In genomic region chr11:61275191-61275590, GRCh38 we compare ENCODE assay signal across 20 cellular contexts. TPM values are rescaled to one million over a fixed set of nuclear protein-coding genes. Genes with fewer than 3 reads are reported as not detected.
DNase-seq lines count a peak whose midpoint lies in the region; ATAC-seq, FAIRE-seq and TF ChIP-seq lines count a peak whose summit lies in the region.
"Had no signal": no experiment of that assay in that cellular context is flagged by ENCODE, and none has a peak within 500 bp of the region (broad histone marks: within the 10 kb centered on the region; RNA-seq: fewer than 3 reads in every experiment).

No MANE protein-coding gene starts in this region.

- ATAC-seq in HepG2 (no peak), right lobe of liver (no peak), HG03571 (IDR thresholded peaks at IDR 0.05; ENCODE audit: unreplicated experiment) (no peak)
- ATAC-seq: A549; CD8-positive, alpha-beta T cell had no signal

- no peak for TF ChIP-seq EP300 in HepG2 (IDR thresholded peaks at IDR 0.05; ENCODE audit: low read depth in 2 of 2, low read length in 2 of 2)
- no peak for TF ChIP-seq EP300 in HepG2 (CRISPR knock-in tag; IDR thresholded peaks at IDR 0.05; ENCODE audit: borderline replicate concordance)

- intact Hi-C loops in HepG2 (cut with micrococcal nuclease; ENCODE audit: unreplicated experiment) (no loop called here), right lobe of liver (cut with DNase I) (no loop called here)

- H3K79me2 ChIP-seq in HepG2 (ENCODE audit: insufficient read depth, low read length), result no peaks in the 10 kb centered on the region

- no peak overlapping the region for H3K4me2 ChIP-seq in HepG2 (ENCODE audit: low read depth, low read length)
- H3K4me2 ChIP-seq: A549 had no signal

- no peak overlapping the region for H3K27ac ChIP-seq in HepG2 (ENCODE audit: extremely low read length, insufficient read depth, low read length)
- no peak overlapping the region for H3K27ac ChIP-seq in right lobe of liver
- H3K27ac ChIP-seq: 22Rv1, A549, GM23248, HL-60 had no signal

- TF ChIP-seq CTCF in HepG2 (CRISPR knock-in tag; IDR thresholded peaks at IDR 0.05) (no peak), right lobe of liver (IDR thresholded peaks at IDR 0.05) (no peak)

- no peak overlapping the region for H3K4me3 ChIP-seq in HepG2 (replicated peaks in 1 of 3; ENCODE audit: insufficient read depth in 1 of 3, low read depth in 2 of 3, low read length in 3 of 3)
- H3K4me3 ChIP-seq in right lobe of liver, result no peak overlapping the region
- H3K4me3 ChIP-seq: A549, GM23248, HAP-1 had no signal

- POLR2A ChIA-PET in HepG2 (lab: Yijun Ruan, JAX), result no interaction called here

- H3K4me1 ChIP-seq in HepG2 (ENCODE audit: insufficient read depth, low read length) (no peaks in the 10 kb centered on the region), right lobe of liver (no peaks in the 10 kb centered on the region)
- H3K4me1 ChIP-seq: A549, HAP-1 had no signal

- TF ChIP-seq RAD21 in HepG2 (CRISPR knock-in tag; IDR thresholded peaks at IDR 0.05), result no peak

- BruUV-seq in HepG2 (replicated peaks; lab: Mats Ljungman, UMichigan), result no TSS peak

- no peak for FAIRE-seq in HepG2 (lab: Jason Lieb, UNC)
- no peak for FAIRE-seq in GM12891 (lab: Jason Lieb, UNC)
- FAIRE-seq: A549, GM19239 had no signal

- CTCF ChIA-PET in HepG2 (lab: Yijun Ruan, JAX; ENCODE audit: low intra/inter-chr PET ratio, low total read pairs), result no interaction called here

- DNase-seq in HepG2 (ENCODE audit: low spot score) (no peak), right lobe of liver (no peak), GM12891 (ENCODE audit: insufficient read length, low spot score) (no peak)
- DNase-seq: AML-193; Calu3; CD8-positive, alpha-beta T cell; GF-D8; GM23248; IMR-90; Karpas-422; KBM-7 had no signal

- in situ Hi-C loops in HepG2 (cut with HindIII; ENCODE audit: extremely low pct_ligation_motif_present, low pct_unique_long_range_greater_than_20kb), result no loop called here

- WGBS in HepG2 (ENCODE audit: low lambda C conversion rate), result 96% methylated on average over 4 of the region's 4 CpGs
- 96% methylated on average over 2 of the region's 4 CpGs for WGBS in right lobe of liver (ENCODE audit: insufficient coverage, low coverage, low lambda C conversion rate, missing lambda C conversion rate)

- H3K9me3 ChIP-seq in HepG2 (ENCODE audit: low read length) (no peaks in the 10 kb centered on the region), right lobe of liver (no peaks in the 10 kb centered on the region)
- H3K9me3 ChIP-seq: A549, HAP-1 had no signal

- H3K36me3 ChIP-seq in HepG2 (replicated peaks in 1 of 2; ENCODE audit: control insufficient read depth in 1 of 2, insufficient read depth in 2 of 2, low read length in 2 of 2) (peaks cover 45 to 83% of the 10 kb centered on the region in 2 experiments), right lobe of liver (no peaks in the 10 kb centered on the region)
- H3K36me3 ChIP-seq: HAP-1 had no signal

- TF ChIP-seq POLR2A in HepG2 (IDR thresholded peaks at IDR 0.05; ENCODE audit: insufficient read depth in 1 of 2, low read depth in 2 of 2, low read length in 2 of 2) (no peak), right lobe of liver (IDR thresholded peaks at IDR 0.05) (no peak), GM12891 (IDR thresholded peaks at IDR 0.05; ENCODE audit: low read depth, low read length) (no peak)

- peaks cover 5% of the 10 kb centered on the region; the same call in 1 of the 2 replicates for H4K20me1 ChIP-seq in HepG2 (ENCODE audit: insufficient read depth, low read length)

- no peaks in the 10 kb centered on the region for H3K27me3 ChIP-seq in HepG2 (ENCODE audit: control insufficient read depth in 1 of 2, insufficient read depth in 2 of 2, low read length in 2 of 2)
- no peaks in the 10 kb centered on the region for H3K27me3 ChIP-seq in right lobe of liver

- no peak overlapping the region for H3K9ac ChIP-seq in HepG2 (ENCODE audit: insufficient read depth, low read depth, low read length)
- H3K9ac ChIP-seq: GM23248 had no signal

- no peak overlapping the region for H2AFZ ChIP-seq in HepG2 (ENCODE audit: low read length)
- H2AFZ ChIP-seq: GM23248 had no signal

RNA-seq across cellular contexts. Expression of gene VWCE, which starts 19.9 kb away (rescaled TPM):
- total RNA-seq in HepG2 (2016; rRNA removed; fragmentation: Illumina TruSeq; extraction: Trizol) (10.4 and 27.6 TPM in 2 replicates), right lobe of liver (10 to 100 TPM in 2 of 6 experiments, 1 to 10 TPM in 4; 2.3 to 37.1 (median 6.0) TPM)
- total RNA-seq in HepG2 (2016; cell fraction: cytosol; rRNA removed; fragmentation: Illumina TruSeq; extraction: Trizol; ENCODE audit: low read depth), result 21.1 and 23.2 TPM in 2 replicates
- 9.5 and 29.7 TPM in 2 replicates for total RNA-seq in HepG2 (2016; cell fraction: insoluble cytoplasmic fraction; rRNA removed; fragmentation: Illumina TruSeq; extraction: Trizol)
- total RNA-seq in HepG2 (2016; cell fraction: membrane; rRNA removed; fragmentation: Illumina TruSeq; extraction: Trizol), result 16.2 and 16.5 TPM in 2 replicates
- 45.6 and 50.3 TPM in 2 replicates for total RNA-seq in HepG2 (2016; cell fraction: nucleus; rRNA removed; fragmentation: Illumina TruSeq; extraction: Trizol)
- 58.3 and 59.7 TPM in 2 replicates for polyA plus RNA-seq in HepG2 (2011; rRNA removed)
- polyA plus RNA-seq in HepG2 (2011; cell fraction: cytosol; rRNA removed), result 16.1 and 23.9 TPM in 2 replicates
- polyA plus RNA-seq in HepG2 (2011; cell fraction: nucleus; rRNA removed), result 269 and 312 TPM in 2 replicates
- polyA plus RNA-seq in HepG2 (2012), result 91.9 and 92.4 TPM in 2 replicates
- 7.3 and 7.8 TPM in 2 replicates for polyA plus RNA-seq in HepG2 (2016; cell fraction: cytosol; fragmentation: Illumina TruSeq; extraction: Trizol; ENCODE audit: low read depth)
- 16.7 and 20.6 TPM in 2 replicates for polyA plus RNA-seq in HepG2 (2016; cell fraction: insoluble cytoplasmic fraction; fragmentation: Illumina TruSeq; extraction: Trizol; ENCODE audit: low read depth)
- polyA plus RNA-seq in HepG2 (2016; cell fraction: membrane; fragmentation: Illumina TruSeq; extraction: Trizol; ENCODE audit: low read depth), result 11.9 and 13.4 TPM in 2 replicates
- polyA plus RNA-seq in HepG2 (2016; cell fraction: nucleus; fragmentation: Illumina TruSeq; extraction: Trizol; ENCODE audit: insufficient read depth, low read depth), result 214 and 228 TPM in 2 replicates
- 0.94 and 72.8 TPM in 2 replicates for polyA minus RNA-seq in HepG2 (2011; rRNA and poly(A)+ RNA removed; ENCODE audit: low replicate concordance)
- 17.8 and 19.7 TPM in 2 replicates for polyA minus RNA-seq in HepG2 (2011; cell fraction: cytosol; rRNA and poly(A)+ RNA removed)
- polyA minus RNA-seq in HepG2 (2011; cell fraction: nucleus; rRNA and poly(A)+ RNA removed), result 60.5 and 66.8 TPM in 2 replicates
- polyA plus RNA-seq in GM12891 (2012; ENCODE audit: low read depth, missing spikeins), result 5.2 TPM

RNA-seq across cellular contexts. Expression of gene PGA5, which starts 34.2 kb away (rescaled TPM):
- not detected in 2 replicates for total RNA-seq in HepG2 (2016; rRNA removed; fragmentation: Illumina TruSeq; extraction: Trizol)
- total RNA-seq in HepG2 (2016; cell fraction: cytosol; rRNA removed; fragmentation: Illumina TruSeq; extraction: Trizol; ENCODE audit: low read depth), result not detected in 2 replicates
- not detected in 2 replicates for total RNA-seq in HepG2 (2016; cell fraction: insoluble cytoplasmic fraction; rRNA removed; fragmentation: Illumina TruSeq; extraction: Trizol)
- total RNA-seq in HepG2 (2016; cell fraction: membrane; rRNA removed; fragmentation: Illumina TruSeq; extraction: Trizol), result not detected in 2 replicates
- not detected in 2 replicates for total RNA-seq in HepG2 (2016; cell fraction: nucleus; rRNA removed; fragmentation: Illumina TruSeq; extraction: Trizol)
- polyA plus RNA-seq in HepG2 (2011; rRNA removed), result not detected in 2 replicates
- polyA plus RNA-seq in HepG2 (2011; cell fraction: cytosol; rRNA removed), result not detected in 2 replicates
- not detected in 2 replicates for polyA plus RNA-seq in HepG2 (2011; cell fraction: nucleus; rRNA removed)
- 0.53 and 0.99 TPM in 2 replicates for polyA plus RNA-seq in HepG2 (2012)
- not detected in 2 replicates for polyA plus RNA-seq in HepG2 (2016; cell fraction: cytosol; fragmentation: Illumina TruSeq; extraction: Trizol; ENCODE audit: low read depth)
- not detected in 2 replicates for polyA plus RNA-seq in HepG2 (2016; cell fraction: insoluble cytoplasmic fraction; fragmentation: Illumina TruSeq; extraction: Trizol; ENCODE audit: low read depth)
- polyA plus RNA-seq in HepG2 (2016; cell fraction: membrane; fragmentation: Illumina TruSeq; extraction: Trizol; ENCODE audit: low read depth), result not detected in 2 replicates
- polyA plus RNA-seq in HepG2 (2016; cell fraction: nucleus; fragmentation: Illumina TruSeq; extraction: Trizol; ENCODE audit: insufficient read depth, low read depth), result not detected in 2 replicates
- not detected in 2 replicates for polyA minus RNA-seq in HepG2 (2011; rRNA and poly(A)+ RNA removed; ENCODE audit: low replicate concordance)
- not detected in 2 replicates for polyA minus RNA-seq in HepG2 (2011; cell fraction: cytosol; rRNA and poly(A)+ RNA removed)
- not detected in 2 replicates for polyA minus RNA-seq in HepG2 (2011; cell fraction: nucleus; rRNA and poly(A)+ RNA removed)
- total RNA-seq in right lobe of liver, result under 1 TPM in 2 of 6 experiments, not detected in 4; 0.20 to 1.00 TPM
- polyA plus RNA-seq in GM12891 (2012; ENCODE audit: low read depth, missing spikeins), result not detected
- total RNA-seq: Calu3; CD8-positive, alpha-beta T cell; GM23248; H4; HT1080; IMR-90 had no signal
- polyA plus RNA-seq: A549, BJ, GM23248, IMR-90 had no signal

RNA-seq across cellular contexts. Expression of gene PGA4, which starts 53.0 kb away (rescaled TPM):
- total RNA-seq in HepG2 (2016; rRNA removed; fragmentation: Illumina TruSeq; extraction: Trizol) (not detected in 2 replicates), right lobe of liver (1 to 10 TPM in 1 of 6 experiments, under 1 TPM in 3, not detected in 2; 0.15 to 1.5 (median 0.52) TPM)
- not detected in 2 replicates for total RNA-seq in HepG2 (2016; cell fraction: cytosol; rRNA removed; fragmentation: Illumina TruSeq; extraction: Trizol; ENCODE audit: low read depth)
- total RNA-seq in HepG2 (2016; cell fraction: insoluble cytoplasmic fraction; rRNA removed; fragmentation: Illumina TruSeq; extraction: Trizol), result not detected in 2 replicates
- not detected in 2 replicates for total RNA-seq in HepG2 (2016; cell fraction: membrane; rRNA removed; fragmentation: Illumina TruSeq; extraction: Trizol)
- total RNA-seq in HepG2 (2016; cell fraction: nucleus; rRNA removed; fragmentation: Illumina TruSeq; extraction: Trizol), result not detected in 2 replicates
- polyA plus RNA-seq in HepG2 (2011; rRNA removed), result not detected in 2 replicates
- not detected in 2 replicates for polyA plus RNA-seq in HepG2 (2011; cell fraction: cytosol; rRNA removed)
- not detected in 2 replicates for polyA plus RNA-seq in HepG2 (2011; cell fraction: nucleus; rRNA removed)
- 0.17 TPM in 1 of 2 replicates, not detected in the other for polyA plus RNA-seq in HepG2 (2012)
- not detected in 2 replicates for polyA plus RNA-seq in HepG2 (2016; cell fraction: cytosol; fragmentation: Illumina TruSeq; extraction: Trizol; ENCODE audit: low read depth)
- not detected in 2 replicates for polyA plus RNA-seq in HepG2 (2016; cell fraction: insoluble cytoplasmic fraction; fragmentation: Illumina TruSeq; extraction: Trizol; ENCODE audit: low read depth)
- not detected in 2 replicates for polyA plus RNA-seq in HepG2 (2016; cell fraction: membrane; fragmentation: Illumina TruSeq; extraction: Trizol; ENCODE audit: low read depth)
- not detected in 2 replicates for polyA plus RNA-seq in HepG2 (2016; cell fraction: nucleus; fragmentation: Illumina TruSeq; extraction: Trizol; ENCODE audit: insufficient read depth, low read depth)
- 0.04 TPM in 1 of 2 replicates, not detected in the other for polyA minus RNA-seq in HepG2 (2011; rRNA and poly(A)+ RNA removed; ENCODE audit: low replicate concordance)
- not detected in 2 replicates for polyA minus RNA-seq in HepG2 (2011; cell fraction: cytosol; rRNA and poly(A)+ RNA removed)
- not detected in 2 replicates for polyA minus RNA-seq in HepG2 (2011; cell fraction: nucleus; rRNA and poly(A)+ RNA removed)
- not detected for polyA plus RNA-seq in GM12891 (2012; ENCODE audit: low read depth, missing spikeins)
- total RNA-seq: Calu3; CD8-positive, alpha-beta T cell; GM23248; H4; HT1080; IMR-90 had no signal
- polyA plus RNA-seq: A549, BJ, IMR-90 had no signal

RNA-seq across cellular contexts. Expression of gene DDB1, which starts 57.7 kb away (rescaled TPM):
- 266 and 292 TPM in 2 replicates for total RNA-seq in HepG2 (2016; rRNA removed; fragmentation: Illumina TruSeq; extraction: Trizol)
- total RNA-seq in HepG2 (2016; cell fraction: cytosol; rRNA removed; fragmentation: Illumina TruSeq; extraction: Trizol; ENCODE audit: low read depth), result 44.8 and 45.1 TPM in 2 replicates
- total RNA-seq in HepG2 (2016; cell fraction: insoluble cytoplasmic fraction; rRNA removed; fragmentation: Illumina TruSeq; extraction: Trizol), result 272 and 286 TPM in 2 replicates
- total RNA-seq in HepG2 (2016; cell fraction: membrane; rRNA removed; fragmentation: Illumina TruSeq; extraction: Trizol), result 67.0 and 70.3 TPM in 2 replicates
- 147 and 162 TPM in 2 replicates for total RNA-seq in HepG2 (2016; cell fraction: nucleus; rRNA removed; fragmentation: Illumina TruSeq; extraction: Trizol)
- 175 and 217 TPM in 2 replicates for polyA plus RNA-seq in HepG2 (2011; rRNA removed)
- polyA plus RNA-seq in HepG2 (2011; cell fraction: cytosol; rRNA removed), result 205 and 216 TPM in 2 replicates
- 144 and 152 TPM in 2 replicates for polyA plus RNA-seq in HepG2 (2011; cell fraction: nucleus; rRNA removed)
- polyA plus RNA-seq in HepG2 (2012), result 123 and 153 TPM in 2 replicates
- polyA plus RNA-seq in HepG2 (2016; cell fraction: cytosol; fragmentation: Illumina TruSeq; extraction: Trizol; ENCODE audit: low read depth), result 13.5 and 15.8 TPM in 2 replicates
- polyA plus RNA-seq in HepG2 (2016; cell fraction: insoluble cytoplasmic fraction; fragmentation: Illumina TruSeq; extraction: Trizol; ENCODE audit: low read depth), result 239 and 252 TPM in 2 replicates
- polyA plus RNA-seq in HepG2 (2016; cell fraction: membrane; fragmentation: Illumina TruSeq; extraction: Trizol; ENCODE audit: low read depth), result 34.0 and 38.3 TPM in 2 replicates
- 168 and 174 TPM in 2 replicates for polyA plus RNA-seq in HepG2 (2016; cell fraction: nucleus; fragmentation: Illumina TruSeq; extraction: Trizol; ENCODE audit: insufficient read depth, low read depth)
- polyA minus RNA-seq in HepG2 (2011; rRNA and poly(A)+ RNA removed; ENCODE audit: low replicate concordance), result 584 and 611 TPM in 2 replicates
- polyA minus RNA-seq in HepG2 (2011; cell fraction: cytosol; rRNA and poly(A)+ RNA removed), result 276 and 305 TPM in 2 replicates
- polyA minus RNA-seq in HepG2 (2011; cell fraction: nucleus; rRNA and poly(A)+ RNA removed), result 187 and 203 TPM in 2 replicates
- total RNA-seq in right lobe of liver, result 10 to 100 TPM; 70.9 to 94.5 (median 83.9) TPM
- polyA plus RNA-seq in GM12891 (2012; ENCODE audit: low read depth, missing spikeins), result 138 TPM

RNA-seq across cellular contexts. Expression of gene TKFC, which starts 57.8 kb away (rescaled TPM):
- total RNA-seq in HepG2 (2016; rRNA removed; fragmentation: Illumina TruSeq; extraction: Trizol) (173 and 197 TPM in 2 replicates), right lobe of liver (100 to 1,000 TPM in 4 of 6 experiments, 10 to 100 TPM in 2; 36.6 to 216 (median 124) TPM)
- total RNA-seq in HepG2 (2016; cell fraction: cytosol; rRNA removed; fragmentation: Illumina TruSeq; extraction: Trizol; ENCODE audit: low read depth), result 25.7 and 34.7 TPM in 2 replicates
- 152 and 194 TPM in 2 replicates for total RNA-seq in HepG2 (2016; cell fraction: insoluble cytoplasmic fraction; rRNA removed; fragmentation: Illumina TruSeq; extraction: Trizol)
- 38.7 and 39.8 TPM in 2 replicates for total RNA-seq in HepG2 (2016; cell fraction: membrane; rRNA removed; fragmentation: Illumina TruSeq; extraction: Trizol)
- 130 and 153 TPM in 2 replicates for total RNA-seq in HepG2 (2016; cell fraction: nucleus; rRNA removed; fragmentation: Illumina TruSeq; extraction: Trizol)
- polyA plus RNA-seq in HepG2 (2011; rRNA removed), result 147 and 237 TPM in 2 replicates
- polyA plus RNA-seq in HepG2 (2011; cell fraction: cytosol; rRNA removed), result 67.4 and 90.7 TPM in 2 replicates
- polyA plus RNA-seq in HepG2 (2011; cell fraction: nucleus; rRNA removed), result 653 and 783 TPM in 2 replicates
- polyA plus RNA-seq in HepG2 (2012), result 226 and 325 TPM in 2 replicates
- 15.1 and 18.3 TPM in 2 replicates for polyA plus RNA-seq in HepG2 (2016; cell fraction: cytosol; fragmentation: Illumina TruSeq; extraction: Trizol; ENCODE audit: low read depth)
- polyA plus RNA-seq in HepG2 (2016; cell fraction: insoluble cytoplasmic fraction; fragmentation: Illumina TruSeq; extraction: Trizol; ENCODE audit: low read depth), result 134 and 173 TPM in 2 replicates
- 31.3 and 33.9 TPM in 2 replicates for polyA plus RNA-seq in HepG2 (2016; cell fraction: membrane; fragmentation: Illumina TruSeq; extraction: Trizol; ENCODE audit: low read depth)
- 236 and 246 TPM in 2 replicates for polyA plus RNA-seq in HepG2 (2016; cell fraction: nucleus; fragmentation: Illumina TruSeq; extraction: Trizol; ENCODE audit: insufficient read depth, low read depth)
- 121 and 450 TPM in 2 replicates for polyA minus RNA-seq in HepG2 (2011; rRNA and poly(A)+ RNA removed; ENCODE audit: low replicate concordance)
- 129 and 149 TPM in 2 replicates for polyA minus RNA-seq in HepG2 (2011; cell fraction: cytosol; rRNA and poly(A)+ RNA removed)
- polyA minus RNA-seq in HepG2 (2011; cell fraction: nucleus; rRNA and poly(A)+ RNA removed), result 181 and 214 TPM in 2 replicates
- 54.8 TPM for polyA plus RNA-seq in GM12891 (2012; ENCODE audit: low read depth, missing spikeins)
